10 cellular contexts compared by ENCODE assay signal in the genomic region with DNA sequence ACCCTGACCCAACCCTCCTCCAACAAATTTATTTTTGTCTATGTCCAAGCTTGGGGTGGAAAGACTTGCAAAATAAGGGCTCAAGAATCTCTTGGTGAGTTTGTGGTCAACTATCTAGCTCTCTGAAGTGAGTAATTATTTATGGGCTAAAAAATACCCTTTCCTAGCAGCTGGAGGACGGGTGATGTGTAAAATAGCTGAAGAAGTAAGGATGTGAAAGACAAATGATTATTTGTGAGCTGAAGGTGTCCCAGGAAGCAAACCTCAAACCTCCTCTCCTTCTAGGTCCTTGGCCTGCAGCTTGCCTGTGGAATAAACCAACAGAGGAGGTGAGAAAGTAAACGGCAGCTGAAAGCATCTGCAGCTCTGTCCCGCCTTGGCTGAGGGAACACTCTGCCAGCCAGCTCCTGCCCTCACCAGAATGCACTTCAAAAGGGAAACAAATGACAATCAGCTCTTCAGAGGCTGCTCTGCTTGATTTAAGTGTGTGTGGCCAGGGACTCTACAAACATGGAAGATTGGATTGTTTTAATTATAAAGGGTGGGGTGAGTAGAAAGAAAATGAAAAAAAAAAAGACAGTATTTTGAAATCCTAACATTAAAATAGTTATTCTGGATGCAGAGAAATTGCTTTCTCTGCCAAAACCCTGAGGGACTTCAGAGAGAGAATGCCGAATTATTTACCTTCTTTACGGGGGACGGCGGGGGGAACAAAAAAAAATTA.
DNase-seq lines count a peak whose midpoint lies in the region; ATAC-seq and TF ChIP-seq lines count a peak whose summit lies in the region.
"Had no signal": no experiment of that assay in that cellular context is flagged by ENCODE, and none has a peak within 500 bp of the region (broad histone marks: within the 10 kb centered on the region; RNA-seq: fewer than 3 reads in every experiment).

No MANE protein-coding gene starts in this region.

- H3K4me1 ChIP-seq in mesendoderm (ENCODE audit: control insufficient read depth, low read depth, low read length) (peaks cover 5% of the 10 kb centered on the region), Karpas-422 (ENCODE audit: low read length) (no peaks in the 10 kb centered on the region)

- no peak overlapping the region for H3K4ac ChIP-seq in mesendoderm (ENCODE audit: low read depth, low read length)

- H3K4me1 Mint-ChIP-seq in MCF 10A (ENCODE audit: insufficient read depth, unreplicated experiment): peaks cover 41% of the 10 kb centered on the region

- ATAC-seq in Right ventricle myocardium inferior (peak; percentile 64), HG02973 (IDR thresholded peaks at IDR 0.05; ENCODE audit: unreplicated experiment) (no peak)

- no peaks in the 10 kb centered on the region for H3K9me2 ChIP-seq in Karpas-422 (replicated peaks; ENCODE audit: insufficient read depth, low read length)

- no peak overlapping the region for H2BK120ac ChIP-seq in mesendoderm (ENCODE audit: low read depth, low read length)

- H3K4me2 ChIP-seq in mesendoderm (ENCODE audit: low read length) (no peak overlapping the region), Karpas-422 (ENCODE audit: low read depth, low read length, poor library complexity, severe bottlenecking) (no peak overlapping the region)

- no peak overlapping the region for H2AFZ ChIP-seq in Karpas-422 (ENCODE audit: low read length)

- H2AK5ac ChIP-seq in mesendoderm (ENCODE audit: low read length): no peak overlapping the region

- no peak overlapping the region for H2BK5ac ChIP-seq in mesendoderm (ENCODE audit: low read length)

- H3K27me3 Mint-ChIP-seq in MCF 10A (ENCODE audit: insufficient read depth, unreplicated experiment): no peaks in the 10 kb centered on the region

- H3K9ac ChIP-seq in mesendoderm (ENCODE audit: low read length): peak overlapping the region; percentile 5
- H3K9ac ChIP-seq in Karpas-422 (ENCODE audit: low read length): no peak overlapping the region

- H3K9me3 ChIP-seq in Karpas-422 (ENCODE audit: low read length): no peaks in the 10 kb centered on the region

- H3K4me3 Mint-ChIP-seq in MCF 10A (ENCODE audit: unreplicated experiment): peak overlapping the region; percentile 41
- H3K4me3 Mint-ChIP-seq: activated T-cell treated with anti-CD3 and anti-CD28 coated beads, Interleukin-2, amount 50 U/mL, for 24 hours; B cell had no signal

- H4K8ac ChIP-seq in mesendoderm (ENCODE audit: low read depth, low read length): no peak overlapping the region

- no peak overlapping the region for H3K18ac ChIP-seq in mesendoderm (ENCODE audit: low read length)

- no peak overlapping the region for H4K5ac ChIP-seq in mesendoderm (ENCODE audit: low read length)

- TF ChIP-seq CTCF in MCF 10A (IDR thresholded peaks at IDR 0.05; ENCODE audit: unreplicated experiment): no peak

- H3K27me3 ChIP-seq in mesendoderm (ENCODE audit: insufficient read depth, low read length, poor library complexity) (no peaks in the 10 kb centered on the region), Karpas-422 (ENCODE audit: low read length) (no peaks in the 10 kb centered on the region)

- intact Hi-C loops in Right ventricle myocardium inferior (cut with DNase I): loop anchor here (5.0 kb wide), 1 partner anchor 32 kb away; no protein-coding TSS in a partner anchor
- intact Hi-C loops in cardiac septum (cut with DNase I): loop anchor here (2.0 to 5.0 kb wide), 3 partner anchors 42 to 184 kb away; a partner anchor contains a TSS
- intact Hi-C loops in MCF 10A (cut with micrococcal nuclease): no loop called here

- H3K27ac Mint-ChIP-seq in MCF 10A (ENCODE audit: low read depth, unreplicated experiment): peak overlapping the region; percentile 67
- H3K27ac Mint-ChIP-seq: activated T-cell treated with anti-CD3 and anti-CD28 coated beads, Interleukin-2, amount 50 U/mL, for 24 hours; B cell had no signal

- H2BK15ac ChIP-seq in mesendoderm (replicated peaks; ENCODE audit: low read depth): no peak overlapping the region

- CTCF ChIA-PET in MCF 10A (lab: Yijun Ruan, JAX): interaction anchor here (0.7 to 1.3 kb wide), 6 partner anchors 21 to 236 kb away, joined by 3 to 5 read pairs (median 4); no protein-coding TSS in a partner anchor

- H3K4me3 ChIP-seq in mesendoderm (ENCODE audit: low read length) (no peak overlapping the region), Karpas-422 (ENCODE audit: low read length) (no peak overlapping the region)

- peak overlapping the region; percentile 17 for H3K56ac ChIP-seq in mesendoderm (ENCODE audit: low read length)

- BruUV-seq in MCF 10A (replicated peaks; lab: Mats Ljungman, UMichigan): no TSS peak

- DNase-seq in Right ventricle myocardium inferior (ENCODE audit: missing footprints): no peak
- DNase-seq in cardiac septum (ENCODE audit: low spot score): no peak
- DNase-seq in MCF 10A (ENCODE audit: unreplicated experiment): no peak
- DNase-seq in mesendoderm: peak; percentile 66
- DNase-seq in Karpas-422: no peak
- DNase-seq in middle frontal gyrus (ENCODE audit: extremely low spot score, low spot score): no peak
- no peak for DNase-seq in inferior parietal cortex (ENCODE audit: extremely low spot score)
- DNase-seq: activated T-cell treated with anti-CD3 and anti-CD28 coated beads, Interleukin-2, amount 50 U/mL, for 24 hours had no signal

- H3K79me2 ChIP-seq in mesendoderm (ENCODE audit: control insufficient read depth, insufficient read depth, low read length) (no peaks in the 10 kb centered on the region), Karpas-422 (ENCODE audit: low read length) (no peaks in the 10 kb centered on the region)

- no peak overlapping the region for H3K27ac ChIP-seq in mesendoderm (ENCODE audit: low read depth, low read length)
- no peak overlapping the region for H3K27ac ChIP-seq in Karpas-422 (ENCODE audit: low read length)

- WGBS in mesendoderm (ENCODE audit: extremely low coverage, insufficient coverage, low lambda C conversion rate): no CpG with 5 or more reads among the region's 7 CpGs

- H3K9me3 Mint-ChIP-seq in MCF 10A (ENCODE audit: unreplicated experiment): no peaks in the 10 kb centered on the region
- H3K9me3 Mint-ChIP-seq: activated T-cell treated with anti-CD3 and anti-CD28 coated beads, Interleukin-2, amount 50 U/mL, for 24 hours had no signal

- H3K36me3 Mint-ChIP-seq in MCF 10A (ENCODE audit: insufficient read depth, unreplicated experiment): peaks cover 7% of the 10 kb centered on the region

- H3K36me3 ChIP-seq in mesendoderm (ENCODE audit: control insufficient read depth, insufficient read depth, low read length): no peaks in the 10 kb centered on the region
- H3K36me3 ChIP-seq in Karpas-422 (ENCODE audit: insufficient read depth, low read length): no peaks in the 10 kb centered on the region

- no peak overlapping the region for H3K23ac ChIP-seq in mesendoderm (ENCODE audit: low read length)

- H3K79me1 ChIP-seq in mesendoderm (ENCODE audit: low read length): peaks cover 1% of the 10 kb centered on the region

- H4K20me1 ChIP-seq in Karpas-422 (ENCODE audit: insufficient read depth, low read depth, low read length): no peaks in the 10 kb centered on the region

- POLR2A ChIA-PET in MCF 10A (lab: Yijun Ruan, JAX): interaction anchor here (1.1 kb wide), 1 partner anchor 182 kb away, joined by 4 read pairs; no protein-coding TSS in a partner anchor
